8 cellular contexts compared by ENCODE assay signal in genomic region chr18:839224-840079, GRCh38. TPM values are rescaled to one million over a fixed set of nuclear protein-coding genes. Genes with fewer than 3 reads are reported as not detected.
DNase-seq lines count a peak whose midpoint lies in the region; ATAC-seq and TF ChIP-seq lines count a peak whose summit lies in the region.

No MANE protein-coding gene starts in this region.

- ATAC-seq in GM21786 (IDR thresholded peaks at IDR 0.05; ENCODE audit: unreplicated experiment) = peak; percentile 95

- H3K4me2 ChIP-seq in PC-9 = peak overlapping the region; percentile 43

- peak overlapping the region; percentile 3; the same call in 1 of the 2 replicates for H3K4me3 ChIP-seq in Jurkat, Clone E6-1 (ENCODE audit: low read length)
- H3K4me3 ChIP-seq in PC-9 (no peak overlapping the region), fibroblast of mammary gland (ENCODE audit: control insufficient read depth, low read depth, low read length) (no peak overlapping the region), neuron (ENCODE audit: low read length) (peak overlapping the region; percentile 30), stomach (no peak overlapping the region)

- DNase-seq in EL (peak; percentile 79), PC-9 (peak; percentile 49 to 76), fibroblast of mammary gland (ENCODE audit: low read depth) (peak; percentile 84), stomach (peak; percentile 90)
- peak; percentile 83 for DNase-seq in Jurkat, Clone E6-1 (ENCODE audit: low read depth, low spot score)
- DNase-seq in activated T-cell treated with anti-CD3 and anti-CD28 coated beads, Interleukin-2, amount 50 U/mL, for 24 hours = peak; percentile 94

- H3K4me1 ChIP-seq in PC-9 (replicated peaks; ENCODE audit: insufficient read depth) = no peaks in the 10 kb centered on the region
- no peaks in the 10 kb centered on the region for H3K4me1 ChIP-seq in neuron (ENCODE audit: insufficient read depth, low read length)
- peaks cover 0 to 10% (median 2%) of the 10 kb centered on the region in 4 donors for H3K4me1 ChIP-seq in stomach

- peaks cover 10% of the 10 kb centered on the region for H3K27me3 Mint-ChIP-seq in activated T-cell treated with anti-CD3 and anti-CD28 coated beads, Interleukin-2, amount 50 U/mL, for 24 hours

- no peak overlapping the region for H3K27ac Mint-ChIP-seq in activated T-cell treated with anti-CD3 and anti-CD28 coated beads, Interleukin-2, amount 50 U/mL, for 24 hours

- H3K79me2 ChIP-seq in PC-9 (ENCODE audit: low read depth) = no peaks in the 10 kb centered on the region

- H3K4me1 Mint-ChIP-seq in activated T-cell treated with anti-CD3 and anti-CD28 coated beads, Interleukin-2, amount 50 U/mL, for 24 hours (ENCODE audit: low read depth) = peaks cover 5% of the 10 kb centered on the region

- TF ChIP-seq POLR2A in stomach (IDR thresholded peaks at IDR 0.05) = no peak

- no peaks in the 10 kb centered on the region for H3K36me3 ChIP-seq in PC-9 (ENCODE audit: low read depth)
- no peaks in the 10 kb centered on the region for H3K36me3 ChIP-seq in neuron (ENCODE audit: insufficient read depth, low read length)
- no peaks in the 10 kb centered on the region for H3K36me3 ChIP-seq in stomach

- H3K36me3 Mint-ChIP-seq in activated T-cell treated with anti-CD3 and anti-CD28 coated beads, Interleukin-2, amount 50 U/mL, for 24 hours (ENCODE audit: low read depth) = no peaks in the 10 kb centered on the region

- BruUV-seq in PC-9 (replicated peaks; lab: Mats Ljungman, UMichigan) = no TSS peak

- WGBS in stomach, 5 donors = 14 to 32% (median 18%) methylated on average over 8 to 14 of the region's 14 CpGs

- POLR2A ChIA-PET in PC-9 (lab: Charles Lee; ENCODE audit: unreplicated experiment) = interaction anchor here (0.7 kb wide), 1 partner anchor 13 kb away, joined by 4 read pairs; no protein-coding TSS in a partner anchor

- H3K9me2 ChIP-seq in PC-9 (ENCODE audit: insufficient read depth) = no peaks in the 10 kb centered on the region

- no peaks in the 10 kb centered on the region for H4K20me1 ChIP-seq in PC-9 (ENCODE audit: insufficient read depth)

- H3K27ac ChIP-seq in PC-9 (no peak overlapping the region), stomach (no peak overlapping the region)

- H3K27me3 ChIP-seq in PC-9 (ENCODE audit: insufficient read depth, low read depth) (no peaks in the 10 kb centered on the region), neuron (ENCODE audit: insufficient read depth, low read length) (peaks cover 2% of the 10 kb centered on the region), stomach (peaks cover 0 to 6% (median 0%) of the 10 kb centered on the region in 3 donors)

- H3K4me3 Mint-ChIP-seq in activated T-cell treated with anti-CD3 and anti-CD28 coated beads, Interleukin-2, amount 50 U/mL, for 24 hours = no peak overlapping the region

- CTCF ChIA-PET in PC-9 (lab: Charles Lee) = interaction anchor here (0.5 to 3.3 kb wide), 12 partner anchors 8 to 1194 kb away, joined by 3 to 28 read pairs (median 4); partner anchors contain the start of gene ENOSF1

- no peaks in the 10 kb centered on the region for H3K9me3 ChIP-seq in PC-9 (ENCODE audit: insufficient read depth, low read depth)
- H3K9me3 ChIP-seq in neuron (ENCODE audit: low read length) = no peaks in the 10 kb centered on the region
- H3K9me3 ChIP-seq in stomach = no peaks in the 10 kb centered on the region

- H2AFZ ChIP-seq in PC-9 (no peak overlapping the region), neuron (ENCODE audit: low read depth, low read length) (peak overlapping the region; percentile 54)

- intact Hi-C loops in PC-9 (cut with micrococcal nuclease; ENCODE audit: unreplicated experiment) (loop anchor here (2.0 to 10.0 kb wide), 4 partner anchors 97 to 575 kb away; partner anchors contain the start of genes ENOSF1 and THOC1), stomach (cut with DNase I; ENCODE audit: low total_unique reads) (no loop called here)

- no peak for TF ChIP-seq EP300 in stomach (IDR thresholded peaks at IDR 0.05)

- 0 out of 2 replicates have a peak, but pooled peaks cover 3% of the 10 kb centered on the region for H3F3A ChIP-seq in PC-9 (ENCODE audit: insufficient read depth, low read depth)

- peak; percentile 93 for TF ChIP-seq CTCF in PC-9 (conservative IDR thresholded peaks at IDR 0.05)
- peak; percentile 98 for TF ChIP-seq CTCF in fibroblast of mammary gland (conservative IDR thresholded peaks at IDR 0.05; ENCODE audit: control insufficient read depth, insufficient read depth, low read depth, low read length)
- TF ChIP-seq CTCF in stomach (IDR thresholded peaks at IDR 0.05) = peak in 5 of 7 experiments; percentile 72 to 99 (median 96)

- no peaks in the 10 kb centered on the region for H3K9me3 Mint-ChIP-seq in activated T-cell treated with anti-CD3 and anti-CD28 coated beads, Interleukin-2, amount 50 U/mL, for 24 hours

RNA-seq across cellular contexts. Expression of gene YES1, which starts 27.4 kb away (rescaled TPM):
- polyA plus RNA-seq in Jurkat, Clone E6-1 (2012; ENCODE audit: insufficient read depth, insufficient read length) = 6.2 TPM
- 68.8 and 111 TPM in 2 replicates for total RNA-seq in PC-9 (2021)
- total RNA-seq in stomach = 100 to 1,000 TPM in 1 of 5 donors, 10 to 100 TPM in 2, 1 to 10 TPM in 2; 6.4 to 147 (median 42.4) TPM
- polyA plus RNA-seq in stomach = 10 to 100 TPM; 12.1 to 41.7 (median 31.4) TPM

Comparison
In these comparisons a context has a peak if more than half of its experiments do, and no peak if none do; other contexts are left out.
1. H3K4me3 ChIP-seq: peak in Jurkat, Clone E6-1 (single experiment) and neuron (single experiment); none in PC-9 (single experiment), fibroblast of mammary gland (single experiment) and stomach (0 of 4).
2. Peak in every context shown above with its lines, with median percentiles within 50 percentile points of each other: DNase-seq and CTCF ChIP-seq.